10 cellular contexts compared by ENCODE assay signal in the genomic region with DNA sequence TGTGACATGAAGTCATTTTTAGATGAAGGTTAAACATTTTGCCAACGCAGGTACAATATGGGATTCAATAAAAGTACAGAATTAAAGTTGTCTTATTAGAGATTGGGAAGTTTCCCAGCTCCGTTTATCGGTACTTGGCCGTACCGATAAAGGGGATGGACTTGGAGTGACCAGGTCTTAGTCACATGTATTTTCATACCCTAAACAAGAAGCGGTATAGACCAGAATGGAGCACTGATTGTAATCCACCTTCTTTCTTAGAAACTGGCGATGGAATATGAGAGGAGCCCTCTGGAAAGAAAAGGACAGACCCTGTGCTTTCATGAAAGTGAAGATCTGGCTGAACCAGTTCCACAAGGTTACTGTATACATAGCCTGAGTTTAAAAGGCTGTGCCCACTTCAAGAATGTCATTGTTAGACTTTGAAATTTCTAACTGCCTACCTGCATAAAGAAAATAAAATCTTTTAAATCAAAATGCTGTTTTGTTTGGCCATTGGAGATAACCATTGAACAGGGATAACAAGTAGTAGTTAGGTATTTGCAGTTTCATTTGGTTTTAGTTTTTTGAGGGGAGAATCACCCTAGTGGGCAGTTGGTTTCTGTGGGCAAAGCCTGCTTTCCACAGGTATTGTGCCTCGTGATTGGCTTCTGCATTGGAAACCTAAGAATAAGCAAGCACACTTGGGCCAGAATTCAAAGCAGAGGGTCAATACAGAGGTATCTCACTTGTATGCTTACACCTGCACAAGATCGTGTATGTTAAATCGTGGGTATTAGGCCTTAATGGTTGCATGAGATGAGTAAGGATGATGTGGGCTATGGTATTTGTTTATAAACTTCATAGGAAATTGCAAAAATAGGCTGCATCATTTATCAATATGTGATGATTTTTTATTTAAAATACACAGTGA. TPM values are rescaled to one million over a fixed set of nuclear protein-coding genes. Genes with fewer than 3 reads are reported as not detected.
DNase-seq lines count a peak whose midpoint lies in the region; ATAC-seq and TF ChIP-seq lines count a peak whose summit lies in the region.
"Had no signal": no experiment of that assay in that cellular context is flagged by ENCODE, and none has a peak within 500 bp of the region (broad histone marks: within the 10 kb centered on the region; RNA-seq: fewer than 3 reads in every experiment).

No MANE protein-coding gene starts in this region.

- in situ Hi-C loops in GM23248 (cut with MboI) (no loop called here), SK-MEL-5 (cut with HindIII; ENCODE audit: low pct_unique_long_range_greater_than_20kb, low sequenced_read_pairs) (no loop called here)

- peaks cover 71% of the 10 kb centered on the region for H3K36me3 ChIP-seq in GM23248 (ENCODE audit: low read depth)

- H3K4me3 ChIP-seq in GM23248: no peak overlapping the region

- peak overlapping the region; percentile 61 for H3K27ac ChIP-seq in C4-2B
- H3K27ac ChIP-seq in GM23248: peak overlapping the region; percentile 51; the same call in 1 of the 2 replicates

- TF ChIP-seq CTCF in C4-2B (conservative IDR thresholded peaks at IDR 0.05): no peak

- 92 to 93% methylated on average over 10 of the region's 10 CpGs for WGBS in GM23248 (ENCODE audit: low coverage in 1 of 2, low lambda C conversion rate in 2 of 2, missing lambda C conversion rate in 2 of 2), 2 experiments

- no peaks in the 10 kb centered on the region for H3K9me2 ChIP-seq in GM23248 (ENCODE audit: insufficient read depth)

- no peak overlapping the region for H3K9ac ChIP-seq in GM23248

- H4K20me1 ChIP-seq in GM23248 (ENCODE audit: insufficient read depth): peaks cover 36% of the 10 kb centered on the region

- no peak for ATAC-seq in GM18907 (IDR thresholded peaks at IDR 0.05; ENCODE audit: unreplicated experiment)

- peaks cover 26% of the 10 kb centered on the region for H3K4me1 ChIP-seq in GM23248 (ENCODE audit: insufficient read depth)

- H3F3A ChIP-seq in GM23248 (ENCODE audit: insufficient read depth): peaks cover 94% of the 10 kb centered on the region

- no peaks in the 10 kb centered on the region for H3K9me3 ChIP-seq in GM23248 (ENCODE audit: low read depth)

- H3K79me2 ChIP-seq in GM23248 (ENCODE audit: insufficient read depth): peaks cover 52% of the 10 kb centered on the region

- no peak for DNase-seq in GM23248
- DNase-seq in SK-MEL-5 (ENCODE audit: low read depth, low spot score): peak; percentile 4
- DNase-seq in islet precursor cell: peak; percentile 35
- DNase-seq in pons (ENCODE audit: low spot score): no peak
- no peak for DNase-seq in activated CD4-positive, alpha-beta T cell treated with anti-CD3 and anti-CD28 coated beads, Interleukin-2, amount 50 U/mL, for 48 hours
- no peak for DNase-seq in NK-92 treated with Interleukin-12 subunit alpha and Interleukin-12 subunit beta, amount 100 ng/mL, for 24 hours (lab: John Stamatoyannopoulos, UW)
- DNase-seq: activated CD4-positive, CD25-positive, alpha-beta regulatory T cell treated with anti-CD3 and anti-CD28 coated beads, Interleukin-2, amount 50 U/mL, for 72 hours; NCI-H1092 treated with DMSO at 0.1 percent for 48 hours had no signal

- no peak overlapping the region for H2AFZ ChIP-seq in GM23248

- no peaks in the 10 kb centered on the region for H3K27me3 ChIP-seq in GM23248 (replicated peaks; ENCODE audit: insufficient read depth)

- no peak overlapping the region for H3K4me2 ChIP-seq in GM23248 (ENCODE audit: unreplicated experiment)

RNA-seq across cellular contexts. Expression of gene ZNFX1, which starts 11.2 kb away (rescaled TPM):
- 46.5 and 50.7 TPM in 2 replicates for total RNA-seq in GM23248 (2014; rRNA removed; shearing (Covaris generic))
- polyA plus RNA-seq in GM23248 (2016; fragmentation: Nextera tagmentation; extraction: Ambion mirVana): 47.3 and 49.2 TPM in 2 replicates
- total RNA-seq in SK-MEL-5 (2014; rRNA removed; shearing (Covaris generic)): 20.3 and 21.0 TPM in 2 replicates
- 18.9 and 25.4 TPM in 2 replicates for polyA plus RNA-seq in SK-MEL-5 (2015; cell fraction: cytosol; rRNA removed)
- polyA plus RNA-seq in SK-MEL-5 (2015; cell fraction: nucleus; rRNA removed): 16.0 and 17.8 TPM in 2 replicates

Comparison
In these comparisons a context has a peak if more than half of its experiments do, and no peak if none do; other contexts are left out.
1. DNase-seq: peak in SK-MEL-5 (single experiment) and islet precursor cell (single experiment); none in GM23248 (single experiment), pons (single experiment), activated CD4-positive, alpha-beta T cell treated with anti-CD3 and anti-CD28 coated beads, Interleukin-2, amount 50 U/mL, for 48 hours (0 of 2) and NK-92 treated with Interleukin-12 subunit alpha and Interleukin-12 subunit beta, amount 100 ng/mL, for 24 hours (single experiment).